20 cellular contexts compared by ENCODE assay signal in the genomic region with DNA sequence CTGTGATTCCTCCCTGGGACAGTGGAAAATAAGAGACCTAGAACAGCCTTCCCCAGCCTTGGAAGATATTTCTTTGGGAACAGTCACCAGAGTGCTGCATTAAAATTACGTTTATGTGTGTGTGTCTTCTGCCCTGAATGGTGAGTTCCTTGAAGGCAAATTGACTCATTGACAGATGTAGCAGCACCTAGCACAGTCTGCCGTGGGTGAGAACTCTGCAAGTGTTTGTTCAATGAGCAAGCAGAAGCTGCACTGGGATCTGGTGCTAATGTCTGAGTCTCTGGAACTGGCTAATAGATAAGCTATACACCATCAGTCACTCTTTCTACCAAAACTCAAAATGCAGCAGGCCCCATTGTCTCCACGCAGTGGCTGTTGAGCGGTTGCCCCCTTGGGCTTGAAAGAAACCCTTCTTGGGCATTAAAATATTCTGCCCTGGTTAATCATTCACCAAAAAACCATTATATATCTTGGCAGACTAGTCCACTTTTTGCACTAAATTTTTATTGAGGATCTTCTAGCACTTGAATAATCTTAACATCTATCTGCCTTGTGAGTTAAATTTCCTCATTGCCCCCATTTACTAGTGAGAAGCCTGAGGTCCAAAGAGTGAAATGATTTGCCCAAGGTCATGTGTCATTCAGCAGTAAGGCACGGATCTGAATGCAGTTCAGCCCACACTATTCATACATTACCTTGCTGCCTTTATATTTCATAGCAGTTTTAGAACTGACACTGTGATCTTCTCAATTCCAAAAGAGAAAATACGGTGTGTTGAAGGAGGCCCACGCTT.
"Had no signal": no experiment of that assay in that cellular context is flagged by ENCODE, and none has a peak within 500 bp of the region (broad histone marks: within the 10 kb centered on the region; RNA-seq: fewer than 3 reads in every experiment).

No MANE protein-coding gene starts in this region.

- H3K4me2 ChIP-seq: neural progenitor cell had no signal

- DNase-seq: activated CD4-positive, alpha-beta T cell treated with anti-CD3 and anti-CD28 coated beads for 36 hours; activated CD4-positive, alpha-beta T cell treated with anti-CD3 and anti-CD28 coated beads, Interleukin-2, amount 50 U/mL, for 48 hours; activated CD8-positive, alpha-beta memory T cell treated with anti-CD3 and anti-CD28 coated beads, Interleukin-2, amount 50 U/mL, for 48 hours; activated naive CD4-positive, alpha-beta T cell treated with anti-CD3 and anti-CD28 coated beads, Interleukin-2, amount 10 ng/mL, durations not matched to agents 7 days and 5 days; activated T-cell treated with anti-CD3 and anti-CD28 coated beads, Interleukin-2, amount 50 U/mL, for 48 hours; erythroblast; foreskin melanocyte; hypothalamus; naive thymus-derived CD8-positive, alpha-beta T cell; stimulated activated CD4-positive, alpha-beta T cell treated with anti-CD3 and anti-CD28 coated beads, Interleukin-2, amount 100 ng/mL, for 48 hours; stimulated activated CD8-positive, alpha-beta memory T cell treated with anti-CD3 and anti-CD28 coated beads, Interleukin-4, amount 100 ng/mL, for 48 hours; stimulated activated naive CD4-positive, alpha-beta T cell; T-helper 9 cell; testis; trophoblast cell; uterus had no signal

- H3K27me3 ChIP-seq: neural progenitor cell, testis, uterus had no signal

- H3K9ac ChIP-seq: neural progenitor cell had no signal

- ATAC-seq: activated CD4-positive, alpha-beta T cell treated with anti-CD3 and anti-CD28 coated beads for 36 hours; naive thymus-derived CD8-positive, alpha-beta T cell; WTC11 had no signal

- H3K4me3 ChIP-seq: cardiac muscle cell, lung, neural progenitor cell, testis, uterus had no signal

- H2AFZ ChIP-seq: neural progenitor cell had no signal

- H3K9me3 ChIP-seq: testis, uterus had no signal

- H3K36me3 ChIP-seq: cardiac muscle cell, neural progenitor cell, uterus had no signal

- H3K4me1 ChIP-seq: neural progenitor cell, testis, uterus had no signal

- H3K27ac ChIP-seq: cardiac muscle cell, neural progenitor cell, testis, uterus had no signal
